15 cellular contexts compared by ENCODE assay signal in the genomic region with DNA sequence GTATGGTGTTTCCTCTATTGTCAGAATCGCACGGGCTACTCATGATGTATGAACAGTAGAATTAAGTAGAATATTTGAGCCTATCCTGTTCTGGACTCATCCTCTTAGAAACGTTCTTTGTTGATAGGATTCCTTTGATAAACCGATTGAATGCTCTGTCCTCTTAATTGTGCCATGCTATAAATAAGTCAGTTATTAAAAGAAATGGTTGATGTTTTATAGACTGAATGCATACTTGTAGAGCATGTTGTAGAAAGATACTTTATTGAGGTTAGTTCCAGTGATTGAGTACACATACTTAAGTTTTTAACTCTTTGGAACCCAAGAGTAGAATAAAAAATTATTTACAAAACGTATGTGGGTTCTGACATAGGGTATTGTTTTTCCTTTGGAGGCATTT. TPM values are rescaled to one million over a fixed set of nuclear protein-coding genes. Genes with fewer than 3 reads are reported as not detected.
DNase-seq lines count a peak whose midpoint lies in the region; TF ChIP-seq lines count a peak whose summit lies in the region.
"Had no signal": no experiment of that assay in that cellular context is flagged by ENCODE, and none has a peak within 500 bp of the region (broad histone marks: within the 10 kb centered on the region; RNA-seq: fewer than 3 reads in every experiment).

No MANE protein-coding gene starts in this region.

- peaks cover 38% of the 10 kb centered on the region for H3K4me1 Mint-ChIP-seq in nephron
- H3K4me1 Mint-ChIP-seq in mesothelial cell of epicardium: peaks cover 9% of the 10 kb centered on the region

- no peaks in the 10 kb centered on the region for H3K36me3 ChIP-seq in adrenal gland (replicated peaks in 1 of 2)

- H3K9me3 ChIP-seq in adrenal gland (replicated peaks in 1 of 3): no peaks in the 10 kb centered on the region
- H3K9me3 ChIP-seq: Caco-2 had no signal

- no peak overlapping the region for H3K27ac ChIP-seq in adrenal gland
- H3K27ac ChIP-seq: C4-2B had no signal

- intact Hi-C loops in adrenal gland (cut with DNase I): no loop called here

- no peaks in the 10 kb centered on the region for H3K9me3 Mint-ChIP-seq in nephron
- no peaks in the 10 kb centered on the region for H3K9me3 Mint-ChIP-seq in mesothelial cell of epicardium
- H3K9me3 Mint-ChIP-seq: CD4-positive, alpha-beta T cell had no signal

- in situ Hi-C loops in ACHN (cut with HindIII; ENCODE audit: low pct_ligation_motif_present, low pct_unique_long_range_greater_than_20kb, low sequenced_read_pairs) (no loop called here), Caki2 (cut with HindIII; ENCODE audit: low pct_unique_long_range_greater_than_20kb, low sequenced_read_pairs) (no loop called here)

- WGBS in adrenal gland, 4 donors: 73 to 79% (median 76%) methylated on average over 5 of the region's 5 CpGs

- H3K36me3 Mint-ChIP-seq in nephron (ENCODE audit: low read depth): no peaks in the 10 kb centered on the region
- no peaks in the 10 kb centered on the region for H3K36me3 Mint-ChIP-seq in mesothelial cell of epicardium

- H3K4me3 Mint-ChIP-seq in nephron (peak overlapping the region in 2 of 3 experiments; percentile 6 to 44), mesothelial cell of epicardium (no peak overlapping the region)
- H3K4me3 Mint-ChIP-seq: CD4-positive, alpha-beta T cell had no signal

- TF ChIP-seq CTCF in nephron (IDR thresholded peaks at IDR 0.05; ENCODE audit: unreplicated experiment in 3 of 3) (no peak), mesothelial cell of epicardium (IDR thresholded peaks at IDR 0.05; ENCODE audit: unreplicated experiment) (no peak), adrenal gland (IDR thresholded peaks at IDR 0.05) (no peak)

- H3K27ac Mint-ChIP-seq in nephron (peak overlapping the region; percentile 78 to 95 (median 92)), mesothelial cell of epicardium (no peak overlapping the region)
- H3K27ac Mint-ChIP-seq: CD4-positive, alpha-beta T cell had no signal

- no peaks in the 10 kb centered on the region for H3K27me3 ChIP-seq in adrenal gland

- peaks cover 0 to 17% of the 10 kb centered on the region in 2 donors for H3K4me1 ChIP-seq in adrenal gland (replicated peaks in 1 of 2)
- H3K4me1 ChIP-seq: Caco-2 had no signal

- H3K4me3 ChIP-seq in adrenal gland: no peak overlapping the region

- peak; percentile 57 for DNase-seq in ACHN
- DNase-seq in Caki2 (ENCODE audit: low read depth): peak; percentile 33
- peak; percentile 20 for DNase-seq in kidney glomerular epithelial cell (lab: John Stamatoyannopoulos, UW)
- no peak for DNase-seq in NCI-H2196 treated with DMSO at 0.1 percent for 48 hours (lab: John Stamatoyannopoulos, UW; ENCODE audit: unreplicated experiment)
- DNase-seq in mesothelial cell of epicardium (ENCODE audit: low spot score in 2 of 2, unreplicated experiment in 2 of 2): no peak
- no peak for DNase-seq in adrenal gland
- DNase-seq: AML-193; Caco-2; CD4-positive, alpha-beta T cell; DMS79 treated with DMSO at 0.1 percent for 48 hours; GF-D8; GOT3; H7 had no signal

- no peak for TF ChIP-seq POLR2A in adrenal gland (IDR thresholded peaks at IDR 0.05)

- H3K27me3 Mint-ChIP-seq in nephron (ENCODE audit: low read depth): no peaks in the 10 kb centered on the region
- H3K27me3 Mint-ChIP-seq in mesothelial cell of epicardium (ENCODE audit: low read depth): no peaks in the 10 kb centered on the region
- H3K27me3 Mint-ChIP-seq: CD4-positive, alpha-beta T cell had no signal

RNA-seq across cellular contexts. Expression of gene HBP1, which starts 54.9 kb away (rescaled TPM):
- 44.4 and 47.3 TPM in 2 replicates for total RNA-seq in Caki2 (2014; rRNA removed; shearing (Covaris generic); ENCODE audit: low replicate concordance)
- total RNA-seq in mesothelial cell of epicardium (67.5 to 76.0 TPM (median 69.8 TPM) in 3 replicates), adrenal gland (100 to 1,000 TPM in 4 of 8 donors, 10 to 100 TPM in 4; 43.9 to 158 (median 96.5) TPM)
- 10 to 100 TPM; 36.2 to 76.2 (median 40.4) TPM for polyA plus RNA-seq in adrenal gland

Comparison
In these comparisons a context has a peak if more than half of its experiments do, and no peak if none do; other contexts are left out.
1. DNase-seq: peak in ACHN (single experiment), Caki2 (single experiment) and kidney glomerular epithelial cell (single experiment); none in NCI-H2196 treated with DMSO at 0.1 percent for 48 hours (single experiment), mesothelial cell of epicardium (0 of 2) and adrenal gland (0 of 7).